Comparison of ENCODE assay signal across 1 cellular context in genomic region chr2:239278941-239279365, GRCh38.
TF ChIP-seq lines count a peak whose summit lies in the region.

No MANE protein-coding gene starts in this region.

TF ChIP-seq in WTC11, 78 proteins besides CTCF, POLR2A, EP300 and RAD21 (continued from another document):
- TF ChIP-seq, protein P1, sequence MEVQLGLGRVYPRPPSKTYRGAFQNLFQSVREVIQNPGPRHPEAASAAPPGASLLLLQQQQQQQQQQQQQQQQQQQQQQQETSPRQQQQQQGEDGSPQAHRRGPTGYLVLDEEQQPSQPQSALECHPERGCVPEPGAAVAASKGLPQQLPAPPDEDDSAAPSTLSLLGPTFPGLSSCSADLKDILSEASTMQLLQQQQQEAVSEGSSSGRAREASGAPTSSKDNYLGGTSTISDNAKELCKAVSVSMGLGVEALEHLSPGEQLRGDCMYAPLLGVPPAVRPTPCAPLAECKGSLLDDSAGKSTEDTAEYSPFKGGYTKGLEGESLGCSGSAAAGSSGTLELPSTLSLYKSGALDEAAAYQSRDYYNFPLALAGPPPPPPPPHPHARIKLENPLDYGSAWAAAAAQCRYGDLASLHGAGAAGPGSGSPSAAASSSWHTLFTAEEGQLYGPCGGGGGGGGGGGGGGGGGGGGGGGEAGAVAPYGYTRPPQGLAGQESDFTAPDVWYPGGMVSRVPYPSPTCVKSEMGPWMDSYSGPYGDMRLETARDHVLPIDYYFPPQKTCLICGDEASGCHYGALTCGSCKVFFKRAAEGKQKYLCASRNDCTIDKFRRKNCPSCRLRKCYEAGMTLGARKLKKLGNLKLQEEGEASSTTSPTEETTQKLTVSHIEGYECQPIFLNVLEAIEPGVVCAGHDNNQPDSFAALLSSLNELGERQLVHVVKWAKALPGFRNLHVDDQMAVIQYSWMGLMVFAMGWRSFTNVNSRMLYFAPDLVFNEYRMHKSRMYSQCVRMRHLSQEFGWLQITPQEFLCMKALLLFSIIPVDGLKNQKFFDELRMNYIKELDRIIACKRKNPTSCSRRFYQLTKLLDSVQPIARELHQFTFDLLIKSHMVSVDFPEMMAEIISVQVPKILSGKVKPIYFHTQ (CRISPR knock-in tag; IDR thresholded peaks at IDR 0.05): no peak
